ENCODE assay signal across 1 cellular context in the genomic region with DNA sequence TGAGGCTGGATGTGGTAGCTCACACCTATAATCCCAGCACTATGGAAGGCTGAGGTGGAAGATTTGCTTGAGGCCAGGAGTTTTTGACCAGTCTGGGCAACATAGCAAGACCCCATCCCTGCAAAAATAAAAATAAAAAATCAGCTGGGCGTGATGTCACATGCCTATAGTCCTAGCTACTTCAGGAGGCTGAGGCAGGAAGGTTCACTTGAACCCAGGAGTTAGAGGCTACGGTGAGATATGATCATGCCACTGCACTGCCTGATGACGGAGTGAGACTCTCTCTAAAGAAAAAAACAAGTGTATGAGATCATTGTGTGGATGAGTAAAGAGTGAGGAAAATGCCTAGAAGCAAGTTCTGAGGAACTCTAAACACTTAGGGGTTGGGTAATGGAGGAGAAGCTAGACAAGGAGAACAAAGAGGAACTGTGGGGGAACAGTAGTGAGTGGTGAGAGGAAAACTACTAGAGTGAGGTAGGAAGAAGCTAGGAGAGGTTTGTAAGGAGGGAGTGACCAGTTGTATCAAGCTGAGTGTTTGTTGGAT.
TF ChIP-seq lines count a peak whose summit lies in the region.

No MANE protein-coding gene starts in this region.

TF ChIP-seq in SK-N-SH, 30 proteins besides CTCF, POLR2A, EP300 and RAD21 (continued from another document):
- TF ChIP-seq, protein P1, sequence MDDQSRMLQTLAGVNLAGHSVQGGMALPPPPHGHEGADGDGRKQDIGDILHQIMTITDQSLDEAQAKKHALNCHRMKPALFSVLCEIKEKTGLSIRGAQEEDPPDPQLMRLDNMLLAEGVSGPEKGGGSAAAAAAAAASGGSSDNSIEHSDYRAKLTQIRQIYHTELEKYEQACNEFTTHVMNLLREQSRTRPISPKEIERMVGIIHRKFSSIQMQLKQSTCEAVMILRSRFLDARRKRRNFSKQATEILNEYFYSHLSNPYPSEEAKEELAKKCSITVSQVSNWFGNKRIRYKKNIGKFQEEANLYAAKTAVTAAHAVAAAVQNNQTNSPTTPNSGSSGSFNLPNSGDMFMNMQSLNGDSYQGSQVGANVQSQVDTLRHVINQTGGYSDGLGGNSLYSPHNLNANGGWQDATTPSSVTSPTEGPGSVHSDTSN (IDR thresholded peaks at IDR 0.05), result no peak
